ENCODE assay signal across 20 cellular contexts in genomic region chr7:14806886-14807285, GRCh38.
DNase-seq lines count a peak whose midpoint lies in the region; ATAC-seq and TF ChIP-seq lines count a peak whose summit lies in the region.
"Had no signal": no experiment of that assay in that cellular context is flagged by ENCODE, and none has a peak within 500 bp of the region (broad histone marks: within the 10 kb centered on the region; RNA-seq: fewer than 3 reads in every experiment).

No MANE protein-coding gene starts in this region.

- H3F3A ChIP-seq in smooth muscle cell (ENCODE audit: low read depth): no peaks in the 10 kb centered on the region

- intact Hi-C loops in OCI-LY7 (cut with micrococcal nuclease; ENCODE audit: unreplicated experiment): no loop called here

- H3K23ac ChIP-seq in neuronal stem cell (ENCODE audit: low read depth, low read length, poor library complexity): no peak overlapping the region

- H3K9ac ChIP-seq in smooth muscle cell (ENCODE audit: low read depth) (no peak overlapping the region), neuronal stem cell (ENCODE audit: low read depth, low read length, poor library complexity) (no peak overlapping the region)

- H2AFZ ChIP-seq in smooth muscle cell (ENCODE audit: low read depth) (peak overlapping the region; percentile 18), neuronal stem cell (ENCODE audit: low read length) (no peak overlapping the region), OCI-LY7 (ENCODE audit: low read length) (no peak overlapping the region)

- ATAC-seq in activated CD8-positive, alpha-beta T cell treated with anti-CD3 and anti-CD28 coated beads, Interleukin-2, amount 10 ng/mL, durations not matched to agents 7 days and 5 days: no peak
- ATAC-seq in HG03097 (IDR thresholded peaks at IDR 0.05; ENCODE audit: low FRiP score, unreplicated experiment): no peak
- ATAC-seq: left lung had no signal

- no TSS peak for BruUV-seq in OCI-LY7 (replicated peaks; lab: Mats Ljungman, UMichigan)

- no peak overlapping the region for H3K4me3 ChIP-seq in smooth muscle cell
- no peak overlapping the region for H3K4me3 ChIP-seq in neuronal stem cell (ENCODE audit: low read length in 2 of 2)
- no peak overlapping the region for H3K4me3 ChIP-seq in OCI-LY7 (ENCODE audit: low read depth, low read length, poor library complexity, severe bottlenecking)
- H3K4me3 ChIP-seq: left lung, tibial nerve had no signal

- no peak overlapping the region for H4K8ac ChIP-seq in neuronal stem cell (ENCODE audit: low read depth, low read length)

- no peak overlapping the region for H3K4ac ChIP-seq in neuronal stem cell (ENCODE audit: low read length)

- no peaks in the 10 kb centered on the region for H4K20me1 ChIP-seq in smooth muscle cell (ENCODE audit: low read depth)
- H4K20me1 ChIP-seq in OCI-LY7 (ENCODE audit: insufficient read depth, low read length): no peaks in the 10 kb centered on the region

- no peaks in the 10 kb centered on the region for H3K9me2 ChIP-seq in OCI-LY7 (ENCODE audit: insufficient read depth, low read length)

- H4K91ac ChIP-seq in neuronal stem cell (ENCODE audit: low read depth, low read length, poor library complexity): no peak overlapping the region

- H3K79me1 ChIP-seq in neuronal stem cell (ENCODE audit: low read depth, low read length): no peaks in the 10 kb centered on the region

- H3K4me2 ChIP-seq in smooth muscle cell (peak overlapping the region; percentile 66), neuronal stem cell (ENCODE audit: insufficient read depth, low read length, poor library complexity, severe bottlenecking) (no peak overlapping the region), OCI-LY7 (ENCODE audit: low read length) (no peak overlapping the region)

- TF ChIP-seq CTCF in smooth muscle cell (IDR thresholded peaks at IDR 0.05; ENCODE audit: borderline replicate concordance, insufficient read depth, poor library complexity, severe bottlenecking) (no peak), OCI-LY7 (conservative IDR thresholded peaks at IDR 0.05; ENCODE audit: low read length) (no peak)

- no peaks in the 10 kb centered on the region for H3K4me1 Mint-ChIP-seq in activated CD8-positive, alpha-beta T cell treated with anti-CD3 and anti-CD28 coated beads, Interleukin-2, amount 10 ng/mL, durations not matched to agents 7 days and 5 days (ENCODE audit: low read depth)
- H3K4me1 Mint-ChIP-seq: activated CD4-positive, alpha-beta T cell treated with anti-CD3 and anti-CD28 coated beads, Interleukin-2, amount 10 ng/mL, durations not matched to agents 7 days and 5 days had no signal

- H3K36me3 ChIP-seq in smooth muscle cell (ENCODE audit: low read depth) (no peaks in the 10 kb centered on the region), neuronal stem cell (replicated peaks in 1 of 2; ENCODE audit: control insufficient read depth in 2 of 2, insufficient read depth in 2 of 2, low read length in 2 of 2) (no peaks in the 10 kb centered on the region), OCI-LY7 (ENCODE audit: insufficient read depth, low read length) (no peaks in the 10 kb centered on the region)
- H3K36me3 ChIP-seq: left lung, tibial nerve had no signal

- H2BK12ac ChIP-seq in neuronal stem cell (ENCODE audit: low read length): no peak overlapping the region

- CTCF ChIA-PET in activated CD8-positive, alpha-beta T cell treated with anti-CD3 and anti-CD28 coated beads, Interleukin-2, amount 10 ng/mL, durations not matched to agents 7 days and 5 days (lab: Charles Lee): no interaction called here
- CTCF ChIA-PET in OCI-LY7 (lab: Charles Lee; ENCODE audit: unreplicated experiment): no interaction called here

- H3K9me3 ChIP-seq in smooth muscle cell (replicated peaks; ENCODE audit: low read depth) (no peaks in the 10 kb centered on the region), neuronal stem cell (replicated peaks in 1 of 2; ENCODE audit: control insufficient read depth in 2 of 2, insufficient read depth in 1 of 2, low read depth in 1 of 2, low read length in 2 of 2) (no peaks in the 10 kb centered on the region), OCI-LY7 (ENCODE audit: low read length) (no peaks in the 10 kb centered on the region)
- H3K9me3 ChIP-seq: left lung, tibial nerve had no signal

- no peak overlapping the region for H2AK5ac ChIP-seq in neuronal stem cell (ENCODE audit: low read depth, low read length)

- no peaks in the 10 kb centered on the region for H3K79me2 ChIP-seq in smooth muscle cell (ENCODE audit: low read depth)
- H3K79me2 ChIP-seq in OCI-LY7 (ENCODE audit: insufficient read depth, low read depth, low read length): no peaks in the 10 kb centered on the region

- no peaks in the 10 kb centered on the region for H3K4me1 ChIP-seq in smooth muscle cell (ENCODE audit: low read depth)
- no peaks in the 10 kb centered on the region for H3K4me1 ChIP-seq in neuronal stem cell (ENCODE audit: control insufficient read depth in 2 of 2, insufficient read depth in 1 of 2, low read depth in 1 of 2, low read length in 2 of 2)
- no peaks in the 10 kb centered on the region for H3K4me1 ChIP-seq in OCI-LY7 (ENCODE audit: insufficient read depth, low read length, poor library complexity, severe bottlenecking)
- H3K4me1 ChIP-seq: left lung, tibial nerve had no signal

- no peaks in the 10 kb centered on the region for H3K9me3 Mint-ChIP-seq in activated CD8-positive, alpha-beta T cell treated with anti-CD3 and anti-CD28 coated beads, Interleukin-2, amount 10 ng/mL, durations not matched to agents 7 days and 5 days (ENCODE audit: insufficient read depth)
- H3K9me3 Mint-ChIP-seq: activated CD4-positive, alpha-beta T cell treated with anti-CD3 and anti-CD28 coated beads, Interleukin-2, amount 10 ng/mL, durations not matched to agents 7 days and 5 days; T-helper 1 cell treated with Interleukin-12 subunit alpha and Interleukin-12 subunit beta and Interleukin-4 antibody, amounts not matched to agents 30 μg/mL and 1 μg/mL, for 36 hours had no signal

- DNase-seq in GM04504 (ENCODE audit: low read depth): peak; percentile 46
- DNase-seq in amniotic epithelial cell (ENCODE audit: low read depth): peak; percentile 1
- DNase-seq in foreskin melanocyte: peak; percentile 58
- DNase-seq in smooth muscle cell (lab: John Stamatoyannopoulos, UW; ENCODE audit: unreplicated experiment): no peak
- no peak for DNase-seq in activated CD8-positive, alpha-beta T cell treated with anti-CD3 and anti-CD28 coated beads, Interleukin-2, amount 10 ng/mL, durations not matched to agents 7 days and 5 days
- DNase-seq in neuronal stem cell (ENCODE audit: low spot score): no peak
- DNase-seq in OCI-LY7 (ENCODE audit: low spot score): no peak
- DNase-seq: activated CD4-positive, alpha-beta T cell treated with anti-CD3 and anti-CD28 coated beads, Interleukin-2, amount 10 ng/mL, durations not matched to agents 7 days and 5 days; activated CD8-positive, alpha-beta memory T cell treated with anti-CD3 and anti-CD28 coated beads, Interleukin-2, amount 50 U/mL, for 4 hours; caudate nucleus; glutamatergic neuron; left lung; NCI-H2171 treated with DMSO at 0.1 percent for 48 hours; NCI-H748 treated with DMSO at 0.1 percent for 48 hours; SHP77; stimulated activated naive CD4-positive, alpha-beta T cell treated with Interleukin-2 at 50 U/mL for 16 hours had no signal

- H3K18ac ChIP-seq in neuronal stem cell (ENCODE audit: low read length): no peak overlapping the region

- H2BK5ac ChIP-seq in neuronal stem cell (ENCODE audit: low read length): no peak overlapping the region

- H3K27ac Mint-ChIP-seq in activated CD8-positive, alpha-beta T cell treated with anti-CD3 and anti-CD28 coated beads, Interleukin-2, amount 10 ng/mL, durations not matched to agents 7 days and 5 days: no peak overlapping the region
- H3K27ac Mint-ChIP-seq: activated CD4-positive, alpha-beta T cell treated with anti-CD3 and anti-CD28 coated beads, Interleukin-2, amount 10 ng/mL, durations not matched to agents 7 days and 5 days; progenitor cell of endocrine pancreas; T-helper 1 cell treated with Interleukin-12 subunit alpha and Interleukin-12 subunit beta and Interleukin-4 antibody, amounts not matched to agents 30 μg/mL and 1 μg/mL, for 36 hours had no signal

- no peak overlapping the region for H2BK15ac ChIP-seq in neuronal stem cell (ENCODE audit: low read length)

- H3K27me3 ChIP-seq in smooth muscle cell (ENCODE audit: low read depth): no peaks in the 10 kb centered on the region
- no peaks in the 10 kb centered on the region for H3K27me3 ChIP-seq in neuronal stem cell (ENCODE audit: control insufficient read depth in 3 of 3, insufficient read depth in 3 of 3, low read depth in 1 of 3, low read length in 3 of 3)
- H3K27me3 ChIP-seq: left lung, tibial nerve had no signal

- H3K36me3 Mint-ChIP-seq in activated CD8-positive, alpha-beta T cell treated with anti-CD3 and anti-CD28 coated beads, Interleukin-2, amount 10 ng/mL, durations not matched to agents 7 days and 5 days (ENCODE audit: low read depth): no peaks in the 10 kb centered on the region

- no peak overlapping the region for H3K4me3 Mint-ChIP-seq in activated CD8-positive, alpha-beta T cell treated with anti-CD3 and anti-CD28 coated beads, Interleukin-2, amount 10 ng/mL, durations not matched to agents 7 days and 5 days
- H3K4me3 Mint-ChIP-seq: activated CD4-positive, alpha-beta T cell treated with anti-CD3 and anti-CD28 coated beads, Interleukin-2, amount 10 ng/mL, durations not matched to agents 7 days and 5 days; T-helper 1 cell treated with Interleukin-12 subunit alpha and Interleukin-12 subunit beta and Interleukin-4 antibody, amounts not matched to agents 30 μg/mL and 1 μg/mL, for 36 hours had no signal

- no peaks in the 10 kb centered on the region for H3K27me3 Mint-ChIP-seq in activated CD8-positive, alpha-beta T cell treated with anti-CD3 and anti-CD28 coated beads, Interleukin-2, amount 10 ng/mL, durations not matched to agents 7 days and 5 days (ENCODE audit: low read depth)
- H3K27me3 Mint-ChIP-seq: activated CD4-positive, alpha-beta T cell treated with anti-CD3 and anti-CD28 coated beads, Interleukin-2, amount 10 ng/mL, durations not matched to agents 7 days and 5 days; progenitor cell of endocrine pancreas had no signal

- 15% methylated on average over 1 of the region's 1 CpG for WGBS in smooth muscle cell (ENCODE audit: low lambda C conversion rate)
- no CpG with 5 or more reads among the region's 1 CpG for WGBS in neuronal stem cell (ENCODE audit: extremely low coverage in 2 of 2, insufficient read length in 2 of 2, insufficient replicate concordance in 1 of 2), 2 donors

- no peak overlapping the region for H2BK120ac ChIP-seq in neuronal stem cell (ENCODE audit: low read depth, low read length)

- POLR2A ChIA-PET in activated CD8-positive, alpha-beta T cell treated with anti-CD3 and anti-CD28 coated beads, Interleukin-2, amount 10 ng/mL, durations not matched to agents 7 days and 5 days (lab: Charles Lee): no interaction called here
- POLR2A ChIA-PET in OCI-LY7 (lab: Charles Lee): interaction anchor here (0.6 kb wide), 1 partner anchor 1356 kb away, joined by 7 read pairs; no protein-coding TSS in a partner anchor

- H3K27ac ChIP-seq in smooth muscle cell (ENCODE audit: low read depth) (no peak overlapping the region), neuronal stem cell (replicated peaks; ENCODE audit: low read length) (no peak overlapping the region), OCI-LY7 (ENCODE audit: low read depth, low read length, poor library complexity, severe bottlenecking) (no peak overlapping the region)
- H3K27ac ChIP-seq: left lung, tibial nerve had no signal

- H3K14ac ChIP-seq in neuronal stem cell (ENCODE audit: low read length): no peak overlapping the region

Comparison
In these comparisons a context has a peak if more than half of its experiments do, and no peak if none do; other contexts are left out.
1. DNase-seq: peak in GM04504 (single experiment), amniotic epithelial cell (single experiment) and foreskin melanocyte (single experiment); none in smooth muscle cell (single experiment), activated CD8-positive, alpha-beta T cell treated with anti-CD3 and anti-CD28 coated beads, Interleukin-2, amount 10 ng/mL, durations not matched to agents 7 days and 5 days (single experiment), neuronal stem cell (single experiment) and OCI-LY7 (single experiment).